8 cellular contexts compared by ENCODE assay signal in the genomic region with DNA sequence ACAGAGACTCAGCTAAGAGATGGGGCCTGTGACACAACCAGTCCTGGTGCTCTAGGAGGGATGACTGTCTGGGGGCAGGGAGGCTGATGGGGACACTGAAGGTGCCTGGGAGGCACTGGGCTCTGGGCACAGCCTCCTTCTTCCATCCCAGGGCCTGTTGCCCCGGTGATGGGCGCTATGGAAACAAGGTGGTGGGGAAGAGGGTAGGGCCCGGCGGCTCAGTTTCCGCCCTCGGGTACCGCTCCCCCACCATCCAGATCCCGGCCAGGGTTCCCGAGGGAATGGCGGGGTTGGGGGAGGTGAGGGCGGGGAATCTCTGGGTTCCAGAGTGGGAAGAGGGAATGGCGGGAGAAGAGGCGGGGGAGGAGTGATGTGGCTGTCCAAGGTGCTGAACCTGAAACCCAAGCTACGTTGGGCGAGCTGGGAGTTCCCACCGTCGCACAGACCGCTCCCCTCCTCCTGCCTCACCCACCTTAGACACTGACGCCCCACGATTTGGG. TPM values are rescaled to one million over a fixed set of nuclear protein-coding genes. Genes with fewer than 3 reads are reported as not detected.
DNase-seq lines count a peak whose midpoint lies in the region; ATAC-seq and TF ChIP-seq lines count a peak whose summit lies in the region.

No MANE protein-coding gene starts in this region.

- H3F3A ChIP-seq in MM.1S (ENCODE audit: insufficient read depth, low read length) = peaks cover 36% of the 10 kb centered on the region

- peaks cover 27% of the 10 kb centered on the region for H3K27me3 Mint-ChIP-seq in activated T-cell treated with anti-CD3 and anti-CD28 coated beads, Interleukin-2, amount 50 U/mL, for 72 hours (ENCODE audit: low read depth)
- peaks cover 84% of the 10 kb centered on the region for H3K27me3 Mint-ChIP-seq in type B pancreatic cell

- TF ChIP-seq CTCF in MM.1S (IDR thresholded peaks at IDR 0.05; ENCODE audit: low read length) (no peak), type B pancreatic cell (conservative IDR thresholded peaks at IDR 0.05) (no peak)

- H3K27ac Mint-ChIP-seq in activated T-cell treated with anti-CD3 and anti-CD28 coated beads, Interleukin-2, amount 50 U/mL, for 72 hours = no peak overlapping the region
- no peak overlapping the region for H3K27ac Mint-ChIP-seq in type B pancreatic cell

- no peaks in the 10 kb centered on the region for H3K9me3 Mint-ChIP-seq in activated T-cell treated with anti-CD3 and anti-CD28 coated beads, Interleukin-2, amount 50 U/mL, for 72 hours
- H3K9me3 Mint-ChIP-seq in type B pancreatic cell = no peaks in the 10 kb centered on the region

- peak overlapping the region; percentile 29 to 73 for H3K4me3 Mint-ChIP-seq in activated T-cell treated with anti-CD3 and anti-CD28 coated beads, Interleukin-2, amount 50 U/mL, for 72 hours
- H3K4me3 Mint-ChIP-seq in type B pancreatic cell = peak overlapping the region; percentile 51

- no peaks in the 10 kb centered on the region for H3K79me2 ChIP-seq in MM.1S (ENCODE audit: low read length)

- H3K36me3 Mint-ChIP-seq in activated T-cell treated with anti-CD3 and anti-CD28 coated beads, Interleukin-2, amount 50 U/mL, for 72 hours (ENCODE audit: insufficient read depth in 2 of 2) = no peaks in the 10 kb centered on the region
- H3K36me3 Mint-ChIP-seq in type B pancreatic cell = no peaks in the 10 kb centered on the region

- H3K27ac ChIP-seq in MM.1S (ENCODE audit: low read length) = no peak overlapping the region

- H3K9ac ChIP-seq in MM.1S (ENCODE audit: low read length) = no peak overlapping the region

- peaks cover 42% of the 10 kb centered on the region for H3K4me1 ChIP-seq in MM.1S (ENCODE audit: low read length)

- DNase-seq in Daoy (ENCODE audit: low read depth) (peak; percentile 63), MM.1S (no peak), iPS-NIHi11 (ENCODE audit: low spot score) (peak; percentile 93), type B pancreatic cell (ENCODE audit: extremely low spot score, unreplicated experiment) (no peak), NK-92 (lab: John Stamatoyannopoulos, UW; ENCODE audit: unreplicated experiment) (no peak)
- DNase-seq in activated T-cell treated with anti-CD3 and anti-CD28 coated beads, Interleukin-2, amount 50 U/mL, for 72 hours = peak in 1 of 2 donors; percentile 31

- no peaks in the 10 kb centered on the region for H3K36me3 ChIP-seq in MM.1S (replicated peaks; ENCODE audit: insufficient read depth, low read length)

- H3K9me3 ChIP-seq in MM.1S (replicated peaks; ENCODE audit: insufficient read depth, low read length) = no peaks in the 10 kb centered on the region

- no peaks in the 10 kb centered on the region for H3K27me3 ChIP-seq in MM.1S (replicated peaks; ENCODE audit: insufficient read depth, low read length)

- H3K9me2 ChIP-seq in MM.1S (replicated peaks; ENCODE audit: insufficient read depth, low read length) = no peaks in the 10 kb centered on the region

- no peak overlapping the region for H2AFZ ChIP-seq in MM.1S (ENCODE audit: low read length)

- H3K4me2 ChIP-seq in MM.1S (ENCODE audit: low read depth, low read length) = 0 out of 2 replicates have a peak overlapping the region, but pooled peaks have one; percentile 70

- no peak for ATAC-seq in activated T-cell treated with anti-CD3 and anti-CD28 coated beads, Interleukin-2, amount 50 U/mL, for 72 hours (replicated peaks in 1 of 2)
- ATAC-seq in GM18858 (IDR thresholded peaks at IDR 0.05; ENCODE audit: unreplicated experiment) (no peak), GM21423 (IDR thresholded peaks at IDR 0.05; ENCODE audit: unreplicated experiment) (no peak)

- H3K4me3 ChIP-seq in MM.1S (ENCODE audit: low read length) = no peak overlapping the region

- H3K4me1 Mint-ChIP-seq in activated T-cell treated with anti-CD3 and anti-CD28 coated beads, Interleukin-2, amount 50 U/mL, for 72 hours (ENCODE audit: low read depth) = peaks cover 53% of the 10 kb centered on the region
- no peaks in the 10 kb centered on the region for H3K4me1 Mint-ChIP-seq in type B pancreatic cell (ENCODE audit: unreplicated experiment)

- no peaks in the 10 kb centered on the region for H4K20me1 ChIP-seq in MM.1S (ENCODE audit: insufficient read depth, low read length)

RNA-seq across cellular contexts. Expression of a gene that starts 1.0 kb away (rescaled TPM):
- total RNA-seq in Daoy (2014; rRNA removed; shearing (Covaris generic)) = under 0.01 TPM in 1 of 2 replicates, not detected in the other
- total RNA-seq in activated T-cell treated with anti-CD3 and anti-CD28 coated beads, Interleukin-2, amount 50 U/mL, for 72 hours = under 1 TPM; 0.26 to 0.39 TPM
- total RNA-seq in type B pancreatic cell (ENCODE audit: low replicate concordance) = not detected in 2 replicates

RNA-seq across cellular contexts. Expression of a gene that starts 5.3 kb away (rescaled TPM):
- not detected in 2 replicates for total RNA-seq in Daoy (2014; rRNA removed; shearing (Covaris generic))
- total RNA-seq in activated T-cell treated with anti-CD3 and anti-CD28 coated beads, Interleukin-2, amount 50 U/mL, for 72 hours = not detected
- total RNA-seq in type B pancreatic cell (ENCODE audit: low replicate concordance) = not detected in 2 replicates

RNA-seq across cellular contexts. Expression of a gene that starts 14.3 kb away (rescaled TPM):
- total RNA-seq in Daoy (2014; rRNA removed; shearing (Covaris generic)) = 1.8 and 2.8 TPM in 2 replicates
- 10 to 100 TPM; 17.3 to 18.8 TPM for total RNA-seq in activated T-cell treated with anti-CD3 and anti-CD28 coated beads, Interleukin-2, amount 50 U/mL, for 72 hours
- 4.4 and 6.4 TPM in 2 replicates for total RNA-seq in type B pancreatic cell (ENCODE audit: low replicate concordance)

RNA-seq across cellular contexts. Expression of a gene that starts 25.2 kb away (rescaled TPM):
- 62.4 and 66.9 TPM in 2 replicates for total RNA-seq in Daoy (2014; rRNA removed; shearing (Covaris generic))
- total RNA-seq in activated T-cell treated with anti-CD3 and anti-CD28 coated beads, Interleukin-2, amount 50 U/mL, for 72 hours = 10 to 100 TPM; 35.1 to 44.1 TPM
- total RNA-seq in type B pancreatic cell (ENCODE audit: low replicate concordance) = 85.6 and 107 TPM in 2 replicates

RNA-seq across cellular contexts. Expression of a gene that starts 57.4 kb away (rescaled TPM):
- 0.06 TPM in 1 of 2 replicates, not detected in the other for total RNA-seq in Daoy (2014; rRNA removed; shearing (Covaris generic))
- under 1 TPM in 1 of 2 donors, not detected in 1; 0.28 TPM for total RNA-seq in activated T-cell treated with anti-CD3 and anti-CD28 coated beads, Interleukin-2, amount 50 U/mL, for 72 hours
- 0.36 TPM in 1 of 2 replicates, not detected in the other for total RNA-seq in type B pancreatic cell (ENCODE audit: low replicate concordance)

Comparison
In these comparisons a context has a peak if more than half of its experiments do, and no peak if none do; other contexts are left out.
1. DNase-seq: peak in Daoy (single experiment) and iPS-NIHi11 (single experiment); none in MM.1S (single experiment), type B pancreatic cell (single experiment) and NK-92 (single experiment).